Comparison of ENCODE assay signal across 10 cellular contexts in the genomic region with DNA sequence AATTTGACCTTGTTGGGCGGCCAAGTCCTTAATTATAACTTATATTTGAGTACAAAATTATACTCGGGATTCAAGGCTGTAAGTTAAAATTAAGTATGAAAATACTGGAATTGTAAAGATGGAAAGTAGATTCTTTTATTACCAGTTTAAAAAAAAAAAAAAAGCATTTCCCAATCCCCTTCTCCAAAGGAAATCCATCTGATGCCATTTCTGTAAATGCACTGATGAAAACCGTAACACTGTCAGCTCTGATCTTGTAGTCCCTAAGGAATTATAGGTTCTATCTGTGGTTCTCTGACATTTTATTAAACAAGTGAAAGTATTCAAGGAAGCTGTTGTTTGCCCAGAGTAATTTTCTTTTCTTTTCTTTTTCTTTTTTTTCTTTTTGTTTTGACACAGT. TPM values are rescaled to one million over a fixed set of nuclear protein-coding genes. Genes with fewer than 3 reads are reported as not detected.
DNase-seq lines count a peak whose midpoint lies in the region; ATAC-seq and TF ChIP-seq lines count a peak whose summit lies in the region.
"Had no signal": no experiment of that assay in that cellular context is flagged by ENCODE, and none has a peak within 500 bp of the region (broad histone marks: within the 10 kb centered on the region; RNA-seq: fewer than 3 reads in every experiment).

No MANE protein-coding gene starts in this region.

- no peaks in the 10 kb centered on the region for H3K9me3 ChIP-seq in WERI-Rb-1 (ENCODE audit: severe bottlenecking)
- H3K9me3 ChIP-seq in skeletal muscle tissue (ENCODE audit: control insufficient read depth in 3 of 3, low read length in 3 of 3), result no peaks in the 10 kb centered on the region

- DNase-seq in DMS53 (lab: John Stamatoyannopoulos, UW), result peak; percentile 28
- no peak for DNase-seq in DMS53 treated with DMSO at 0.1 percent for 48 hours (lab: John Stamatoyannopoulos, UW; ENCODE audit: unreplicated experiment)
- no peak for DNase-seq in WERI-Rb-1
- DNase-seq in foreskin keratinocyte, result no peak
- DNase-seq in NCI-H2227 treated with DMSO at 0.1 percent for 48 hours (lab: John Stamatoyannopoulos, UW), result no peak
- no peak for DNase-seq in stimulated activated CD4-positive, alpha-beta T cell treated with anti-CD3 and anti-CD28 coated beads, Interleukin-4, amount 100 ng/mL, for 24 hours
- DNase-seq in stimulated activated CD4-positive, alpha-beta T cell treated with anti-CD3 and anti-CD28 coated beads, Interleukin-15, amount 100 ng/mL, for 24 hours, result no peak
- DNase-seq: MV-4-11 had no signal

- peak overlapping the region in 1 of 3 donors; percentile 90 for H3K9ac ChIP-seq in skeletal muscle tissue (ENCODE audit: low read depth in 1 of 3, low read length in 3 of 3)

- TF ChIP-seq CTCF in WERI-Rb-1 (IDR thresholded peaks at IDR 0.05; ENCODE audit: low read depth, low read length) (no peak), foreskin keratinocyte (conservative IDR thresholded peaks at IDR 0.05) (no peak)

- ATAC-seq in foreskin keratinocyte, result no peak

- no peaks in the 10 kb centered on the region for H3K36me3 ChIP-seq in WERI-Rb-1
- H3K36me3 ChIP-seq in skeletal muscle tissue (ENCODE audit: control insufficient read depth in 3 of 3, insufficient read depth in 3 of 3, low read length in 3 of 3), result no peaks in the 10 kb centered on the region

- peak overlapping the region; percentile 65 for H3K4me3 ChIP-seq in WERI-Rb-1 (ENCODE audit: low read depth, low read length)
- H3K4me3 ChIP-seq in skeletal muscle tissue (ENCODE audit: low read length in 3 of 3), result peak overlapping the region; percentile 59 to 87 (median 81)

- H3K4me1 ChIP-seq in foreskin keratinocyte (no peaks in the 10 kb centered on the region), skeletal muscle tissue (ENCODE audit: control insufficient read depth in 3 of 3, insufficient read depth in 3 of 3, low read length in 3 of 3) (peaks cover 7 to 14% (median 10%) of the 10 kb centered on the region in 3 donors)

- H3K27ac ChIP-seq in WERI-Rb-1 (peak overlapping the region; percentile 92), foreskin keratinocyte (peak overlapping the region; percentile 56), skeletal muscle tissue (ENCODE audit: low read depth, low read length) (no peak overlapping the region)
- H3K27ac ChIP-seq: 22Rv1 had no signal

- no peaks in the 10 kb centered on the region for H3K27me3 ChIP-seq in WERI-Rb-1 (ENCODE audit: insufficient read depth, low read depth, severe bottlenecking)
- no peaks in the 10 kb centered on the region for H3K27me3 ChIP-seq in foreskin keratinocyte
- no peaks in the 10 kb centered on the region for H3K27me3 ChIP-seq in skeletal muscle tissue (ENCODE audit: control insufficient read depth in 3 of 3, insufficient read depth in 3 of 3, low read length in 3 of 3)

RNA-seq across cellular contexts. Expression of a gene that starts 41.6 kb away (rescaled TPM):
- total RNA-seq in foreskin keratinocyte, result 5.3 and 7.3 TPM in 2 replicates
- 7.0 and 9.7 TPM in 2 replicates for polyA plus RNA-seq in foreskin keratinocyte
- 1.6 TPM for total RNA-seq in skeletal muscle tissue

RNA-seq across cellular contexts. Expression of a gene that starts 52.0 kb away (rescaled TPM):
- total RNA-seq in foreskin keratinocyte (48.0 and 50.8 TPM in 2 replicates), skeletal muscle tissue (30.3 TPM)
- 47.9 and 52.4 TPM in 2 replicates for polyA plus RNA-seq in foreskin keratinocyte
